23 cellular contexts compared by ENCODE assay signal in genomic region chr2:133918141-133918540, GRCh38.
DNase-seq lines count a peak whose midpoint lies in the region; ATAC-seq, FAIRE-seq and TF ChIP-seq lines count a peak whose summit lies in the region.
"Had no signal": no experiment of that assay in that cellular context is flagged by ENCODE, and none has a peak within 500 bp of the region (broad histone marks: within the 10 kb centered on the region; RNA-seq: fewer than 3 reads in every experiment).

No MANE protein-coding gene starts in this region.

- no peaks in the 10 kb centered on the region for H3K9me3 ChIP-seq in DND-41 (ENCODE audit: insufficient read depth, low read length, severe bottlenecking)
- H3K9me3 ChIP-seq in kidney (ENCODE audit: control insufficient read depth in 1 of 2, low read length in 2 of 2) = no peaks in the 10 kb centered on the region
- H3K9me3 ChIP-seq: Caco-2 had no signal

- no peak for FAIRE-seq in kidney (lab: Jason Lieb, UNC)
- FAIRE-seq: A549, D721Med, GM12878, GM12892, GM18507 had no signal

- no peaks in the 10 kb centered on the region for H3K27me3 ChIP-seq in DND-41 (ENCODE audit: insufficient read depth, low read length, poor library complexity)
- H3K27me3 ChIP-seq: BLaER1 treated with 17β-estradiol and CSF1 and Interleukin-3, amounts not matched to agents 10 nM and 100 nM had no signal

- DNase-seq in DND-41 = no peak
- peak; percentile 1 for DNase-seq in MV-4-11 (lab: John Stamatoyannopoulos, UW)
- DNase-seq in SW480 (ENCODE audit: low spot score) = peak; percentile 31
- peak; percentile 31 for DNase-seq in dedifferentiated amniotic fluid mesenchymal stem cell (ENCODE audit: extremely low spot score)
- DNase-seq in NCI-H748 treated with DMSO at 0.1 percent for 48 hours (lab: John Stamatoyannopoulos, UW) = no peak
- DNase-seq in T-helper 1 cell = no peak
- DNase-seq in kidney = no peak
- DNase-seq: AML-193; Caco-2; Calu3; CD4-positive, alpha-beta T cell; CD8-positive, alpha-beta T cell; DMS79 treated with DMSO at 0.1 percent for 48 hours; EL; GDM1 had no signal

- H3K27ac ChIP-seq in DND-41 (ENCODE audit: low read length) (no peak overlapping the region), kidney (ENCODE audit: low read depth in 2 of 2, low read length in 2 of 2) (no peak overlapping the region)
- H3K27ac ChIP-seq: 22Rv1; A549; BLaER1 treated with 17β-estradiol and CSF1 and Interleukin-3, amounts not matched to agents 10 nM and 100 nM; C4-2B had no signal

- H3K9ac ChIP-seq in DND-41 (ENCODE audit: low read depth, low read length) (no peak overlapping the region), kidney (ENCODE audit: low read length in 2 of 2) (no peak overlapping the region)
- H3K9ac ChIP-seq: BLaER1 treated with 17β-estradiol and CSF1 and Interleukin-3, amounts not matched to agents 10 nM and 100 nM had no signal

- H3K4me3 ChIP-seq in DND-41 (ENCODE audit: low read depth in 1 of 2, low read length in 2 of 2) (no peak overlapping the region), kidney (ENCODE audit: low read length in 2 of 2) (no peak overlapping the region)
- H3K4me3 ChIP-seq: A549; BLaER1 treated with 17β-estradiol and CSF1 and Interleukin-3, amounts not matched to agents 10 nM and 100 nM; GM12878 had no signal

- no peak overlapping the region for H3K4me2 ChIP-seq in DND-41 (ENCODE audit: insufficient read depth, low read length)
- H3K4me2 ChIP-seq: A549; BLaER1 treated with 17β-estradiol and CSF1 and Interleukin-3, amounts not matched to agents 10 nM and 100 nM had no signal

- ATAC-seq in DND-41 (ENCODE audit: insufficient read depth, low read depth) = peak; percentile 60; the same call in 2 of the 3 replicates
- ATAC-seq: A549; CD8-positive, alpha-beta T cell; GM12878 had no signal

- intact Hi-C loops in kidney (cut with DNase I) = no loop called here

- no peak overlapping the region for H2AFZ ChIP-seq in DND-41 (ENCODE audit: low read depth, low read length)

- no peaks in the 10 kb centered on the region for H3K36me3 ChIP-seq in DND-41 (ENCODE audit: insufficient read depth, low read length)
- H3K36me3 ChIP-seq in kidney (ENCODE audit: control insufficient read depth in 1 of 2, insufficient read depth in 2 of 2, low read length in 2 of 2) = no peaks in the 10 kb centered on the region
- H3K36me3 ChIP-seq: BLaER1 treated with 17β-estradiol and CSF1 and Interleukin-3, amounts not matched to agents 10 nM and 100 nM had no signal

- no peaks in the 10 kb centered on the region for H3K79me2 ChIP-seq in DND-41 (ENCODE audit: insufficient read depth, low read length)

- H3K4me1 ChIP-seq in DND-41 (ENCODE audit: insufficient read depth, low read length) (no peaks in the 10 kb centered on the region), kidney (ENCODE audit: control insufficient read depth in 1 of 2, insufficient read depth in 1 of 2, low read depth in 1 of 2, low read length in 2 of 2) (no peaks in the 10 kb centered on the region)
- H3K4me1 ChIP-seq: A549; BLaER1 treated with 17β-estradiol and CSF1 and Interleukin-3, amounts not matched to agents 10 nM and 100 nM; Caco-2 had no signal

- no peaks in the 10 kb centered on the region for H4K20me1 ChIP-seq in DND-41 (ENCODE audit: insufficient read depth, low read length)
- H4K20me1 ChIP-seq: BLaER1 treated with 17β-estradiol and CSF1 and Interleukin-3, amounts not matched to agents 10 nM and 100 nM had no signal

- TF ChIP-seq CTCF in DND-41 (IDR thresholded peaks at IDR 0.05; ENCODE audit: borderline replicate concordance, extremely low read depth, low read length, poor library complexity, severe bottlenecking) (no peak), kidney (IDR thresholded peaks at IDR 0.05; ENCODE audit: borderline replicate concordance, extremely low read depth, insufficient read depth) (no peak)

Comparison
In these comparisons a context has a peak if more than half of its experiments do, and no peak if none do; other contexts are left out.
1. DNase-seq: peak in MV-4-11 (single experiment), SW480 (single experiment) and dedifferentiated amniotic fluid mesenchymal stem cell (single experiment); none in DND-41 (single experiment), NCI-H748 treated with DMSO at 0.1 percent for 48 hours (single experiment), T-helper 1 cell (0 of 5) and kidney (single experiment).